Comparison of ENCODE assay signal across 8 cellular contexts in the genomic region with DNA sequence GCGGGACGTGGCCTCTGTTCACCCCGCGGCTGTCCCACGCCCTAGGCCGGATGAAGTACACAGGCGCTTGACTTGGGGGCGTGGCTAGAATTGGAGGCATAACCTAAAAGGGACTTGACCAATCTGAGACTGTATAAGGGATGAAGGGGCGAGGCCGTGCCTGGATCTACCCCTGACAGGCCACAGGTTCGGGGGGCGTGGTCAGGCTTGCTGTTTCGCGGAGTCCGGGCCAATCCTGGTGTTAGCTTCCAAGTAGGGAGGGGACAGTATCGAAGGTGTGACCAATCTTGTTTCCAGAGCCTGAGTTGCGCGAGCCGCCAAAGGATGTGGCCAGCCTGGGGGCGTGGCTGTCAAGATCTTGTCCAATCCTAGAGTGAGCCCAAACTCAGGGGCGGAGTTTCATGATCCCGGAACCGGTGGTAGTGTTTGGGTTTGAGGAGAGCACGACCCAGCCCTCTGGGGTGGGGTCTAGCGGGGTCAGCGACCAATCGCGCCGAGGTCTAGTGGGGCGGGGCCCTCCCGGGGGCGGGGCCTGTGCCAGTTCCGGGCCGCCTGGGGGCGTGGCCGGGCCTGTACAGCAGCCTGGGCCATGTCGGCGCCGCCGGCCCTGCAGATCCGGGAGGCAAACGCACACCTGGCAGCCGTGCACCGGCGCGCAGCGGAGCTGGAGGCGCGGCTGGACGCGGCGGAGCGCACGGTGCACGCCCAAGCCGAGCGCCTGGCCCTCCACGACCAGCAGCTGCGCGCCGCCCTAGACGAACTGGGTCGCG. TPM values are rescaled to one million over a fixed set of nuclear protein-coding genes. Genes with fewer than 3 reads are reported as not detected.
DNase-seq lines count a peak whose midpoint lies in the region; ATAC-seq and TF ChIP-seq lines count a peak whose summit lies in the region.

A gene with protein sequence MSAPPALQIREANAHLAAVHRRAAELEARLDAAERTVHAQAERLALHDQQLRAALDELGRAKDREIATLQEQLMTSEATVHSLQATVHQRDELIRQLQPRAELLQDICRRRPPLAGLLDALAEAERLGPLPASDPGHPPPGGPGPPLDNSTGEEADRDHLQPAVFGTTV (plus strand): TSS at position 571 of the 770 bp plus-strand sequence. CDS start 19 bp downstream, at position 590.

- H3K27ac ChIP-seq in endodermal cell (ENCODE audit: low read depth, low read length) (peak within 1 kb of the TSS; percentile 93), mesendoderm (ENCODE audit: low read depth, low read length) (peak within 1 kb of the TSS; percentile 47)

- no peak within 1 kb of the TSS for H4K5ac ChIP-seq in mesendoderm (ENCODE audit: low read length)

- DNase-seq in Caki2 (ENCODE audit: low read depth), result peak; percentile 99
- DNase-seq in HUDEP-2 (lab: John Stamatoyannopoulos, UW; ENCODE audit: unreplicated experiment in 76 of 76), result peak in 75 of 76 experiments; percentile 100
- peak; percentile 100 for DNase-seq in NOMO-1 treated with dmso at 0.1 percent for 144 hours (lab: John Stamatoyannopoulos, UW; ENCODE audit: unreplicated experiment)
- DNase-seq in activated CD8-positive, alpha-beta memory T cell treated with anti-CD3 and anti-CD28 coated beads, Interleukin-2, amount 50 U/mL, for 24 hours (ENCODE audit: extremely low read depth), result peak; percentile 100
- DNase-seq in endodermal cell, result peak; percentile 100
- peak; percentile 100 for DNase-seq in mesendoderm
- peak; percentile 99 for DNase-seq in stimulated activated CD8-positive, alpha-beta memory T cell treated with anti-CD3 and anti-CD28 coated beads, Interleukin-12 subunit alpha, Interleukin-12 subunit beta, amount 100 ng/mL, for 4 hours (ENCODE audit: low read depth)

- H3K9me3 Mint-ChIP-seq in endodermal cell, result no peaks in the 10 kb centered on the region

- peaks cover 6% of the 10 kb centered on the region for H3K36me3 ChIP-seq in endodermal cell (ENCODE audit: control insufficient read depth, insufficient read depth, low read length)
- H3K36me3 ChIP-seq in mesendoderm (ENCODE audit: control insufficient read depth, insufficient read depth, low read length), result no peaks in the 10 kb centered on the region

- H2AK5ac ChIP-seq in mesendoderm (ENCODE audit: low read length), result no peak within 1 kb of the TSS

- H3K4me1 Mint-ChIP-seq in endodermal cell, result peaks cover 3% of the 10 kb centered on the region

- peak within 1 kb of the TSS; percentile 96 for H2BK5ac ChIP-seq in mesendoderm (ENCODE audit: low read length)

- H3K79me1 ChIP-seq in mesendoderm (ENCODE audit: low read length), result peaks cover 14% of the 10 kb centered on the region

- H3K27me3 ChIP-seq in endodermal cell (ENCODE audit: control insufficient read depth, insufficient read depth, low read length, poor library complexity, severe bottlenecking) (no peaks in the 10 kb centered on the region), mesendoderm (ENCODE audit: insufficient read depth, low read length, poor library complexity) (no peaks in the 10 kb centered on the region)

- H3K79me2 ChIP-seq in mesendoderm (ENCODE audit: control insufficient read depth, insufficient read depth, low read length), result peaks cover 25% of the 10 kb centered on the region

- peak within 1 kb of the TSS; percentile 98 for H3K9ac ChIP-seq in endodermal cell (ENCODE audit: extremely low read depth, low read length, poor library complexity, severe bottlenecking)
- H3K9ac ChIP-seq in mesendoderm (ENCODE audit: low read length), result peak within 1 kb of the TSS; percentile 97

- no peaks in the 10 kb centered on the region for H3K27me3 Mint-ChIP-seq in endodermal cell (ENCODE audit: insufficient read depth)

- no peaks in the 10 kb centered on the region for H3K4me1 ChIP-seq in endodermal cell (ENCODE audit: control insufficient read depth, insufficient read depth, low read length)
- no peaks in the 10 kb centered on the region for H3K4me1 ChIP-seq in mesendoderm (ENCODE audit: control insufficient read depth, low read depth, low read length)

- no peaks in the 10 kb centered on the region for H3K9me3 ChIP-seq in endodermal cell (ENCODE audit: control insufficient read depth, low read length)

- no peak within 1 kb of the TSS for H2BK15ac ChIP-seq in mesendoderm (replicated peaks; ENCODE audit: low read depth)

- H3K56ac ChIP-seq in mesendoderm (ENCODE audit: low read length), result peak within 1 kb of the TSS; percentile 95

- TF ChIP-seq CTCF in endodermal cell (conservative IDR thresholded peaks at IDR 0.05), result no peak

- peak within 1 kb of the TSS; percentile 83 for H3K4me2 ChIP-seq in mesendoderm (ENCODE audit: low read length)

- H3K4me3 ChIP-seq in endodermal cell (ENCODE audit: low read length), result peak within 1 kb of the TSS; percentile 95
- H3K4me3 ChIP-seq in mesendoderm (ENCODE audit: low read length), result peak within 1 kb of the TSS; percentile 81

- peak within 1 kb of the TSS; percentile 99 for H3K27ac Mint-ChIP-seq in endodermal cell

- 0 to 1% methylated on average over 25 to 64 of the region's 64 CpGs for WGBS in endodermal cell (ENCODE audit: insufficient coverage in 1 of 2, insufficient read length in 1 of 2), 2 experiments
- WGBS in mesendoderm (ENCODE audit: extremely low coverage, insufficient coverage, low lambda C conversion rate), result no CpG with 5 or more reads among the region's 64 CpGs

- H3K23ac ChIP-seq in mesendoderm (ENCODE audit: low read length), result no peak within 1 kb of the TSS

- no peak within 1 kb of the TSS for H2BK120ac ChIP-seq in mesendoderm (ENCODE audit: low read depth, low read length)

- in situ Hi-C loops in Caki2 (cut with HindIII; ENCODE audit: low pct_unique_long_range_greater_than_20kb, low sequenced_read_pairs), result no loop called here

- peak; percentile 76 for ATAC-seq in GM21390 (IDR thresholded peaks at IDR 0.05; ENCODE audit: unreplicated experiment)

- no peak within 1 kb of the TSS for H3K18ac ChIP-seq in mesendoderm (ENCODE audit: low read length)

- H3K4me3 Mint-ChIP-seq in endodermal cell, result peak within 1 kb of the TSS; percentile 96

- no peak within 1 kb of the TSS for H3K4ac ChIP-seq in mesendoderm (ENCODE audit: low read depth, low read length)

- no peak within 1 kb of the TSS for H4K8ac ChIP-seq in mesendoderm (ENCODE audit: low read depth, low read length)

- H3K36me3 Mint-ChIP-seq in endodermal cell (ENCODE audit: low read depth), result peaks cover 17% of the 10 kb centered on the region

RNA-seq across cellular contexts. Expression of the gene that starts here (rescaled TPM):
- 0.12 and 1.7 TPM in 2 replicates for total RNA-seq in Caki2 (2014; rRNA removed; shearing (Covaris generic); ENCODE audit: low replicate concordance)
- total RNA-seq in endodermal cell, result 1 to 10 TPM; 5.9 TPM
- 3.5 TPM for polyA plus RNA-seq in endodermal cell (2013, experiment 1 of 2)
- polyA plus RNA-seq in endodermal cell (2013, experiment 2 of 2), result 3.4 TPM
- 0.76 TPM for polyA plus RNA-seq in mesendoderm (2013, experiment 1 of 2)
- polyA plus RNA-seq in mesendoderm (2013, experiment 2 of 2), result 0.70 TPM

Comparison
In these comparisons a context has a peak if more than half of its experiments do, and no peak if none do; other contexts are left out.
1. Peak in every context shown above with its lines: DNase-seq, ATAC-seq, H3K4me3 ChIP-seq and H3K27ac ChIP-seq.